ENCODE assay signal across 18 cellular contexts in the genomic region with DNA sequence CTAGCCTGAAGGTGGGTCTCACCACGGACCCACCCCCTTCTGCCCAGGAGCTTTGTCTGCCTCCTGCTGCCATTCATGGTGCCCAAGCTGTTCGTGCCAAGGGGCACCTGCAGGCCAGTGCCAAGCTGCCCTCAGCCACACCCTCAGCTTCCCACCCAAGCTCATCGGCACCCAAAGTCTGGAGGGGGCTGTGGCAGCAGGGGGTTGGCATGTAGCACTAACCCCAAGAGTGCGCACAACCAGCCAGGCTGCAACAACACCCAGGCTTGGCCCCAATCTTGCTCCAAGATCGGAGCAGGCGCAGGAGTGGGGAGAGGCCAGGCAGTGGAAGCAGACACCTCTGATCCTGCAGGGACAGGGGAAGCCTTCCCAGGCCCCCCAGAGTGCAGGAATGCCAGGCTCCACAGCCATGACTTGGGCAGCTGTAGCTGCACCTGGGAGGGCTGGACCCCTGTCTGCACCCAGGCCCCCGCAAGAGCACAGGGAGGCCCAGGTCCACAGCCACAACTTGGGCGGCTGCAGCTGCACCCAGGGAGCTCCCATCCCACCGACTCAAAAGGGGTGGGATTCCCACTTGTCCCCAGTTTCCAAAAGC.
"Had no signal": no experiment of that assay in that cellular context is flagged by ENCODE, and none has a peak within 500 bp of the region (broad histone marks: within the 10 kb centered on the region; RNA-seq: fewer than 3 reads in every experiment).

No MANE protein-coding gene starts in this region.

- H3K4me1 ChIP-seq: esophagus muscularis mucosa, gastrocnemius medialis, heart right ventricle, left lung, lower lobe of right lung had no signal

- H3K9me3 ChIP-seq: esophagus muscularis mucosa, gastrocnemius medialis, heart right ventricle, left lung, lower lobe of right lung, mucosa of descending colon had no signal

- DNase-seq: dermis blood vessel endothelial cell; dorsolateral prefrontal cortex; effector CD4-positive, alpha-beta T cell; effector memory CD4-positive, alpha-beta T cell; foreskin melanocyte; gastrocnemius medialis; glutamatergic neuron; head of caudate nucleus; heart right ventricle; left cardiac atrium; left lung; left ventricle myocardium superior; lower lobe of right lung; mesenchymal stem cell; mucosa of descending colon had no signal

- H3K27me3 ChIP-seq: dorsolateral prefrontal cortex, esophagus muscularis mucosa, gastrocnemius medialis, heart right ventricle, left lung had no signal

- H3K4me1 Mint-ChIP-seq: mesothelial cell of epicardium had no signal

- H3K4me3 Mint-ChIP-seq: mesothelial cell of epicardium had no signal

- H3K4me3 ChIP-seq: coronary artery, dorsolateral prefrontal cortex, esophagus muscularis mucosa, gastrocnemius medialis, heart right ventricle, left lung, lower lobe of right lung, mucosa of descending colon had no signal

- H3K27ac ChIP-seq: coronary artery, esophagus muscularis mucosa, gastrocnemius medialis, heart right ventricle, left lung, lower lobe of right lung had no signal

- H3K27ac Mint-ChIP-seq: mesothelial cell of epicardium had no signal

- ATAC-seq: gastrocnemius medialis, left cardiac atrium, left lung, left ventricle myocardium superior, mucosa of descending colon had no signal
